25 cellular contexts compared by ENCODE assay signal in genomic region chrX:47687249-47687648, GRCh38.
DNase-seq lines count a peak whose midpoint lies in the region; ATAC-seq and TF ChIP-seq lines count a peak whose summit lies in the region.
"Had no signal": no experiment of that assay in that cellular context is flagged by ENCODE, and none has a peak within 500 bp of the region (broad histone marks: within the 10 kb centered on the region; RNA-seq: fewer than 3 reads in every experiment).

No MANE protein-coding gene starts in this region.

- DNase-seq in NCI-H1694 treated with DMSO at 0.1 percent for 48 hours (lab: John Stamatoyannopoulos, UW) = peak; percentile 9
- DNase-seq in NCI-H1694 (lab: John Stamatoyannopoulos, UW) = no peak
- DNase-seq in NCI-H146 treated with DMSO at 0.1 percent for 48 hours (lab: John Stamatoyannopoulos, UW; ENCODE audit: unreplicated experiment) = peak; percentile 74
- DNase-seq in NCI-H748 treated with DMSO at 0.1 percent for 48 hours (lab: John Stamatoyannopoulos, UW) = peak; percentile 1
- peak; percentile 12 for DNase-seq in left kidney (ENCODE audit: low read depth, low spot score)
- DNase-seq in NOMO-1 (lab: John Stamatoyannopoulos, UW; ENCODE audit: unreplicated experiment in 2 of 2) = no peak
- DNase-seq: activated CD4-positive, CD25-positive, alpha-beta regulatory T cell treated with anti-CD3 and anti-CD28 coated beads, Interleukin-2, amount 50 U/mL, for 72 hours; activated CD8-positive, alpha-beta T cell treated with anti-CD3 and anti-CD28 coated beads for 36 hours; CD4-positive, alpha-beta T cell; effector memory CD8-positive, alpha-beta T cell; foreskin fibroblast; GOT3; heart left ventricle; IMR-90; NCI-H1105 treated with DMSO at 0.1 percent for 48 hours; SJCRH30; small intestine; stimulated activated CD8-positive, alpha-beta memory T cell treated with anti-CD3 and anti-CD28 coated beads, Interleukin-4, amount 100 ng/mL, for 48 hours; stimulated activated naive CD8-positive, alpha-beta T cell treated with anti-CD3 and anti-CD28 coated beads, Interleukin-15, amount 100 ng/mL, for 72 hours; T-cell had no signal

- no peak for ATAC-seq in HG02642 (IDR thresholded peaks at IDR 0.05; ENCODE audit: poor library complexity, unreplicated experiment)
- ATAC-seq in SK-N-SH treated with all-trans-retinoic acid at 6 μM for 48 hours = no peak
- ATAC-seq: activated CD8-positive, alpha-beta T cell treated with anti-CD3 and anti-CD28 coated beads for 36 hours; activated naive CD4-positive, alpha-beta T cell treated with anti-CD3 and anti-CD28 coated beads, Interleukin-2, amount 50 U/mL, for 72 hours; effector memory CD8-positive, alpha-beta T cell; esophagus mucosa; heart left ventricle; Panc1; stimulated activated naive CD8-positive, alpha-beta T cell treated with anti-CD3 and anti-CD28 coated beads, Interleukin-15, amount 100 ng/mL, for 72 hours; T-cell had no signal

TF ChIP-seq in SK-N-SH treated with all-trans-retinoic acid at 6 μM for 48 hours, 23 proteins besides CTCF, POLR2A, EP300 and RAD21:
- TF ChIP-seq ZNF8 (CRISPR knock-in tag; IDR thresholded peaks at IDR 0.05) (no peak), ZNF565 (CRISPR knock-in tag; conservative IDR thresholded peaks at IDR 0.05; ENCODE audit: low read depth) (no peak), SNAI2 (CRISPR knock-in tag; IDR thresholded peaks at IDR 0.05) (no peak), TSHZ2 (CRISPR knock-in tag; IDR thresholded peaks at IDR 0.05) (no peak), TOX (CRISPR knock-in tag; IDR thresholded peaks at IDR 0.05; ENCODE audit: borderline replicate concordance) (no peak), CSDC2 (CRISPR knock-in tag; IDR thresholded peaks at IDR 0.05) (no peak), BACH2 (CRISPR knock-in tag; IDR thresholded peaks at IDR 0.05; ENCODE audit: borderline replicate concordance) (no peak)
- TF ChIP-seq, protein P1, sequence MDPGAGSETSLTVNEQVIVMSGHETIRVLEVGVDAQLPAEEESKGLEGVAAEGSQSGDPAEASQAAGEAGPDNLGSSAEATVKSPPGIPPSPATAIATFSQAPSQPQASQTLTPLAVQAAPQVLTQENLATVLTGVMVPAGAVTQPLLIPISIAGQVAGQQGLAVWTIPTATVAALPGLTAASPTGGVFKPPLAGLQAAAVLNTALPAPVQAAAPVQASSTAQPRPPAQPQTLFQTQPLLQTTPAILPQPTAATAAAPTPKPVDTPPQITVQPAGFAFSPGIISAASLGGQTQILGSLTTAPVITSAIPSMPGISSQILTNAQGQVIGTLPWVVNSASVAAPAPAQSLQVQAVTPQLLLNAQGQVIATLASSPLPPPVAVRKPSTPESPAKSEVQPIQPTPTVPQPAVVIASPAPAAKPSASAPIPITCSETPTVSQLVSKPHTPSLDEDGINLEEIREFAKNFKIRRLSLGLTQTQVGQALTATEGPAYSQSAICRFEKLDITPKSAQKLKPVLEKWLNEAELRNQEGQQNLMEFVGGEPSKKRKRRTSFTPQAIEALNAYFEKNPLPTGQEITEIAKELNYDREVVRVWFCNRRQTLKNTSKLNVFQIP (CRISPR knock-in tag; IDR thresholded peaks at IDR 0.05; ENCODE audit: borderline replicate concordance, low read depth) = no peak
- TF ChIP-seq, protein P2, sequence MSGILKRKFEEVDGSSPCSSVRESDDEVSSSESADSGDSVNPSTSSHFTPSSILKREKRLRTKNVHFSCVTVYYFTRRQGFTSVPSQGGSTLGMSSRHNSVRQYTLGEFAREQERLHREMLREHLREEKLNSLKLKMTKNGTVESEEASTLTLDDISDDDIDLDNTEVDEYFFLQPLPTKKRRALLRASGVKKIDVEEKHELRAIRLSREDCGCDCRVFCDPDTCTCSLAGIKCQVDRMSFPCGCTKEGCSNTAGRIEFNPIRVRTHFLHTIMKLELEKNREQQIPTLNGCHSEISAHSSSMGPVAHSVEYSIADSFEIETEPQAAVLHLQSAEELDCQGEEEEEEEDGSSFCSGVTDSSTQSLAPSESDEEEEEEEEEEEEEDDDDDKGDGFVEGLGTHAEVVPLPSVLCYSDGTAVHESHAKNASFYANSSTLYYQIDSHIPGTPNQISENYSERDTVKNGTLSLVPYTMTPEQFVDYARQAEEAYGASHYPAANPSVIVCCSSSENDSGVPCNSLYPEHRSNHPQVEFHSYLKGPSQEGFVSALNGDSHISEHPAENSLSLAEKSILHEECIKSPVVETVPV (CRISPR knock-in tag; IDR thresholded peaks at IDR 0.05) = no peak

Comparison
In these comparisons a context has a peak if more than half of its experiments do, and no peak if none do; other contexts are left out.
1. DNase-seq: peak in NCI-H1694 treated with DMSO at 0.1 percent for 48 hours (single experiment), NCI-H146 treated with DMSO at 0.1 percent for 48 hours (single experiment), NCI-H748 treated with DMSO at 0.1 percent for 48 hours (single experiment) and left kidney (single experiment); none in NCI-H1694 (single experiment) and NOMO-1 (0 of 2).